In genomic region chr2:221571108-221571390, GRCh38 we compare ENCODE assay signal across 8 cellular contexts. TPM values are rescaled to one million over a fixed set of nuclear protein-coding genes. Genes with fewer than 3 reads are reported as not detected.
DNase-seq lines count a peak whose midpoint lies in the region; ATAC-seq and TF ChIP-seq lines count a peak whose summit lies in the region.

No MANE protein-coding gene starts in this region.

- H3K9me3 ChIP-seq in iPS-18a (ENCODE audit: control insufficient read depth, low read depth, low read length) = no peaks in the 10 kb centered on the region
- H3K9me3 ChIP-seq in OCI-LY7 (ENCODE audit: low read length) = no peaks in the 10 kb centered on the region

- no peak overlapping the region for H2AFZ ChIP-seq in OCI-LY7 (ENCODE audit: low read length)

- H3K4me3 Mint-ChIP-seq in stimulated activated memory B cell treated with anti-CD40 and anti-IgM and Interleukin-4, amounts not matched to agents 10 μg/mL and 1 μg/mL and 100 μg/mL, for 72 hours = peak overlapping the region; percentile 81

- H3K4me3 ChIP-seq in iPS-18a (ENCODE audit: low read length) = peak overlapping the region; percentile 84
- H3K4me3 ChIP-seq in OCI-LY7 (ENCODE audit: low read depth, low read length, poor library complexity, severe bottlenecking) = no peak overlapping the region

- no peak for TF ChIP-seq CTCF in OCI-LY7 (conservative IDR thresholded peaks at IDR 0.05; ENCODE audit: low read length)

- peak; percentile 33 for DNase-seq in NCI-H510A treated with DMSO at 0.1 percent for 48 hours (lab: John Stamatoyannopoulos, UW)
- DNase-seq in NCI-H510A (lab: John Stamatoyannopoulos, UW) = no peak
- peak; percentile 46 for DNase-seq in activated naive CD4-positive, alpha-beta T cell treated with Interleukin-2 at 50 U/mL for 16 hours
- DNase-seq in NOMO-1 treated with dmso at 0.1 percent for 144 hours (lab: John Stamatoyannopoulos, UW; ENCODE audit: unreplicated experiment) = no peak
- DNase-seq in NCI-H748 treated with DMSO at 0.1 percent for 48 hours (lab: John Stamatoyannopoulos, UW) = no peak
- no peak for DNase-seq in OCI-LY7 (ENCODE audit: low spot score)

- H3K27ac Mint-ChIP-seq in stimulated activated memory B cell treated with anti-CD40 and anti-IgM and Interleukin-4, amounts not matched to agents 10 μg/mL and 1 μg/mL and 100 μg/mL, for 72 hours = peak overlapping the region; percentile 83

- no peaks in the 10 kb centered on the region for H3K9me2 ChIP-seq in OCI-LY7 (ENCODE audit: insufficient read depth, low read length)

- H3K79me2 ChIP-seq in OCI-LY7 (ENCODE audit: insufficient read depth, low read depth, low read length) = no peaks in the 10 kb centered on the region

- H3K9ac ChIP-seq in iPS-18a (ENCODE audit: low read length) = no peak overlapping the region

- no peak for ATAC-seq in stimulated activated memory B cell treated with anti-CD40 and anti-IgM and Interleukin-4, amounts not matched to agents 10 μg/mL and 1 μg/mL and 100 μg/mL, for 72 hours

- no peak overlapping the region for H3K4me2 ChIP-seq in OCI-LY7 (ENCODE audit: low read length)

- H3K9me3 Mint-ChIP-seq in stimulated activated memory B cell treated with anti-CD40 and anti-IgM and Interleukin-4, amounts not matched to agents 10 μg/mL and 1 μg/mL and 100 μg/mL, for 72 hours = no peaks in the 10 kb centered on the region

- intact Hi-C loops in OCI-LY7 (cut with micrococcal nuclease; ENCODE audit: unreplicated experiment) = loop anchor here (5.0 to 10.0 kb wide), 2 partner anchors 176 to 369 kb away; no protein-coding TSS in a partner anchor

- POLR2A ChIA-PET in OCI-LY7 (lab: Charles Lee) = no interaction called here

- no peaks in the 10 kb centered on the region for H3K36me3 Mint-ChIP-seq in stimulated activated memory B cell treated with anti-CD40 and anti-IgM and Interleukin-4, amounts not matched to agents 10 μg/mL and 1 μg/mL and 100 μg/mL, for 72 hours

- CTCF ChIA-PET in OCI-LY7 (lab: Charles Lee; ENCODE audit: unreplicated experiment) = no interaction called here

- no peaks in the 10 kb centered on the region for H4K20me1 ChIP-seq in OCI-LY7 (ENCODE audit: insufficient read depth, low read length)

- H3K4me1 ChIP-seq in iPS-18a (ENCODE audit: control insufficient read depth, low read depth, low read length) = peaks cover 35% of the 10 kb centered on the region
- H3K4me1 ChIP-seq in OCI-LY7 (ENCODE audit: insufficient read depth, low read length, poor library complexity, severe bottlenecking) = peaks cover 11% of the 10 kb centered on the region

- H3K4me1 Mint-ChIP-seq in stimulated activated memory B cell treated with anti-CD40 and anti-IgM and Interleukin-4, amounts not matched to agents 10 μg/mL and 1 μg/mL and 100 μg/mL, for 72 hours = peaks cover 47% of the 10 kb centered on the region

- H3K27ac ChIP-seq in iPS-18a (ENCODE audit: low read length) (no peak overlapping the region), OCI-LY7 (ENCODE audit: low read depth, low read length, poor library complexity, severe bottlenecking) (no peak overlapping the region)

- H3K36me3 ChIP-seq in iPS-18a (ENCODE audit: control insufficient read depth, low read depth, low read length) (no peaks in the 10 kb centered on the region), OCI-LY7 (ENCODE audit: insufficient read depth, low read length) (no peaks in the 10 kb centered on the region)

- H3K27me3 ChIP-seq in iPS-18a (ENCODE audit: control insufficient read depth, insufficient read depth, low read length) = peaks cover 57% of the 10 kb centered on the region

- BruUV-seq in OCI-LY7 (replicated peaks; lab: Mats Ljungman, UMichigan) = no TSS peak

- peaks cover 53% of the 10 kb centered on the region for H3K27me3 Mint-ChIP-seq in stimulated activated memory B cell treated with anti-CD40 and anti-IgM and Interleukin-4, amounts not matched to agents 10 μg/mL and 1 μg/mL and 100 μg/mL, for 72 hours

RNA-seq across cellular contexts. Expression of gene EPHA4, which starts 1.1 kb away (rescaled TPM):
- not detected in 2 replicates for total RNA-seq in OCI-LY7 (2014; rRNA removed; shearing (Covaris generic))
- total RNA-seq in OCI-LY7 (2022) = 0.23 TPM in 1 of 2 replicates, not detected in the other

Comparison
In these comparisons a context has a peak if more than half of its experiments do, and no peak if none do; other contexts are left out.
1. DNase-seq: peak in NCI-H510A treated with DMSO at 0.1 percent for 48 hours (single experiment) and activated naive CD4-positive, alpha-beta T cell treated with Interleukin-2 at 50 U/mL for 16 hours (single experiment); none in NCI-H510A (single experiment), NOMO-1 treated with dmso at 0.1 percent for 144 hours (single experiment), NCI-H748 treated with DMSO at 0.1 percent for 48 hours (single experiment) and OCI-LY7 (single experiment).